ENCODE assay signal across 24 cellular contexts in genomic region chr22:26986051-26986881, GRCh38.
DNase-seq lines count a peak whose midpoint lies in the region; ATAC-seq, FAIRE-seq and TF ChIP-seq lines count a peak whose summit lies in the region.
"Had no signal": no experiment of that assay in that cellular context is flagged by ENCODE, and none has a peak within 500 bp of the region (broad histone marks: within the 10 kb centered on the region; RNA-seq: fewer than 3 reads in every experiment).

No MANE protein-coding gene starts in this region.

- no peak overlapping the region for H3K9ac ChIP-seq in astrocyte (ENCODE audit: low read length)

- H3K36me3 ChIP-seq in astrocyte (ENCODE audit: insufficient read depth, low read length), result no peaks in the 10 kb centered on the region
- H3K36me3 ChIP-seq in mesodermal cell (ENCODE audit: control insufficient read depth, insufficient read depth, low read length), result no peaks in the 10 kb centered on the region
- H3K36me3 ChIP-seq in psoas muscle (ENCODE audit: insufficient read depth in 1 of 2, low read depth in 1 of 2), result no peaks in the 10 kb centered on the region
- H3K36me3 ChIP-seq: neutrophil, spleen, transverse colon had no signal

- no peak overlapping the region for H3K4me3 ChIP-seq in astrocyte (ENCODE audit: insufficient read depth, low read depth, low read length)
- no peak overlapping the region for H3K4me3 ChIP-seq in mesodermal cell (ENCODE audit: extremely low read depth, insufficient read depth, low read length, poor library complexity, severe bottlenecking)
- no peak overlapping the region for H3K4me3 ChIP-seq in psoas muscle
- H3K4me3 ChIP-seq: GM12878, spleen, transverse colon had no signal

- H3K4me3 Mint-ChIP-seq in astrocyte (ENCODE audit: unreplicated experiment), result no peak overlapping the region
- H3K4me3 Mint-ChIP-seq: activated CD8-positive, alpha-beta memory T cell treated with anti-CD3 and anti-CD28 coated beads, Interleukin-2, amount 10 ng/mL, durations not matched to agents 7 days and 5 days; activated naive CD4-positive, alpha-beta T cell treated with anti-CD3 and anti-CD28 coated beads, Interleukin-2, amount 10 ng/mL, durations not matched to agents 7 days and 5 days had no signal

- H3K79me2 ChIP-seq in astrocyte (ENCODE audit: insufficient read depth, low read length), result no peaks in the 10 kb centered on the region

- intact Hi-C loops in psoas muscle (cut with DNase I), result no loop called here

- peak overlapping the region; percentile 55 for H3K4me2 ChIP-seq in astrocyte (ENCODE audit: low read length)

- DNase-seq in NCI-H2227 (lab: John Stamatoyannopoulos, UW; ENCODE audit: unreplicated experiment), result peak; percentile 43
- peak; percentile 73 for DNase-seq in astrocyte (ENCODE audit: low read depth)
- no peak for DNase-seq in psoas muscle
- no peak for DNase-seq in Kasumi-1 (lab: John Stamatoyannopoulos, UW)
- DNase-seq in islet precursor cell, result no peak
- DNase-seq: activated CD4-positive, CD25-positive, alpha-beta regulatory T cell; activated CD8-positive, alpha-beta memory T cell treated with anti-CD3 and anti-CD28 coated beads, Interleukin-2, amount 10 ng/mL, durations not matched to agents 7 days and 5 days; activated naive CD4-positive, alpha-beta T cell treated with anti-CD3 and anti-CD28 coated beads, Interleukin-2, amount 10 ng/mL, durations not matched to agents 7 days and 5 days; effector memory CD4-positive, alpha-beta T cell; head of caudate nucleus; NCI-H1694 treated with DMSO at 0.1 percent for 48 hours; NCI-H2171; NCI-H526; SHP77; spleen; transverse colon had no signal

- no peak for FAIRE-seq in astrocyte (lab: Jason Lieb, UNC)
- FAIRE-seq: colon, GM12878, HepG2 had no signal

- no peak overlapping the region for H2AFZ ChIP-seq in astrocyte (ENCODE audit: low read depth, low read length)

- ATAC-seq in HG02973 (IDR thresholded peaks at IDR 0.05; ENCODE audit: unreplicated experiment) (no peak), psoas muscle (no peak)
- ATAC-seq: activated CD8-positive, alpha-beta memory T cell treated with anti-CD3 and anti-CD28 coated beads, Interleukin-2, amount 10 ng/mL, durations not matched to agents 7 days and 5 days; GM12878; HepG2; Panc1 had no signal

- H3K36me3 Mint-ChIP-seq in astrocyte (ENCODE audit: low read depth, unreplicated experiment), result no peaks in the 10 kb centered on the region
- H3K36me3 Mint-ChIP-seq: activated CD8-positive, alpha-beta memory T cell treated with anti-CD3 and anti-CD28 coated beads, Interleukin-2, amount 10 ng/mL, durations not matched to agents 7 days and 5 days; activated naive CD4-positive, alpha-beta T cell treated with anti-CD3 and anti-CD28 coated beads, Interleukin-2, amount 10 ng/mL, durations not matched to agents 7 days and 5 days had no signal

- peaks cover 5% of the 10 kb centered on the region for H3K4me1 Mint-ChIP-seq in astrocyte (ENCODE audit: low read depth, unreplicated experiment)
- H3K4me1 Mint-ChIP-seq: activated CD8-positive, alpha-beta memory T cell treated with anti-CD3 and anti-CD28 coated beads, Interleukin-2, amount 10 ng/mL, durations not matched to agents 7 days and 5 days; activated naive CD4-positive, alpha-beta T cell treated with anti-CD3 and anti-CD28 coated beads, Interleukin-2, amount 10 ng/mL, durations not matched to agents 7 days and 5 days had no signal

- no peak for TF ChIP-seq CTCF in astrocyte (IDR thresholded peaks at IDR 0.05; ENCODE audit: insufficient read depth, low read depth, low read length)
- no peak for TF ChIP-seq CTCF in psoas muscle (IDR thresholded peaks at IDR 0.05)

- H3K9me3 Mint-ChIP-seq in astrocyte (ENCODE audit: unreplicated experiment), result no peaks in the 10 kb centered on the region
- H3K9me3 Mint-ChIP-seq: activated naive CD4-positive, alpha-beta T cell treated with anti-CD3 and anti-CD28 coated beads, Interleukin-2, amount 10 ng/mL, durations not matched to agents 7 days and 5 days had no signal

- H3K9me3 ChIP-seq in astrocyte (ENCODE audit: insufficient read depth, low read depth, low read length) (no peaks in the 10 kb centered on the region), mesodermal cell (ENCODE audit: control insufficient read depth, low read length) (no peaks in the 10 kb centered on the region), psoas muscle (no peaks in the 10 kb centered on the region)
- H3K9me3 ChIP-seq: neutrophil, spleen, transverse colon had no signal

- no peak overlapping the region for H3K27ac Mint-ChIP-seq in astrocyte (ENCODE audit: unreplicated experiment)
- H3K27ac Mint-ChIP-seq: activated CD8-positive, alpha-beta memory T cell treated with anti-CD3 and anti-CD28 coated beads, Interleukin-2, amount 10 ng/mL, durations not matched to agents 7 days and 5 days; activated naive CD4-positive, alpha-beta T cell treated with anti-CD3 and anti-CD28 coated beads, Interleukin-2, amount 10 ng/mL, durations not matched to agents 7 days and 5 days had no signal

- H3K27ac ChIP-seq in astrocyte (ENCODE audit: low read depth, low read length), result no peak overlapping the region
- H3K27ac ChIP-seq in mesodermal cell (ENCODE audit: low read depth, low read length, severe bottlenecking), result peak overlapping the region; percentile 26
- H3K27ac ChIP-seq in psoas muscle, result no peak overlapping the region
- H3K27ac ChIP-seq: C4-2B, neutrophil, spleen, transverse colon had no signal

- H3K4me1 ChIP-seq in astrocyte (ENCODE audit: insufficient read depth, low read length) (peaks cover 9% of the 10 kb centered on the region), mesodermal cell (ENCODE audit: control insufficient read depth, insufficient read depth, low read length, poor library complexity, severe bottlenecking) (peaks cover 10% of the 10 kb centered on the region), psoas muscle (no peaks in the 10 kb centered on the region)
- H3K4me1 ChIP-seq: spleen, transverse colon had no signal

- H3K27me3 ChIP-seq in astrocyte (ENCODE audit: insufficient read depth, low read length) (peaks cover 31% of the 10 kb centered on the region), psoas muscle (ENCODE audit: insufficient read depth in 3 of 3, low read length in 2 of 3) (peaks cover 0 to 51% (median 0%) of the 10 kb centered on the region in 3 donors)
- H3K27me3 ChIP-seq: transverse colon had no signal

- WGBS in mesodermal cell (ENCODE audit: insufficient coverage in 2 of 2), 2 experiments, result 64 to 65% methylated on average over 7 to 8 of the region's 12 CpGs
- 13 to 23% (median 16%) methylated on average over 12 of the region's 12 CpGs for WGBS in psoas muscle, 3 donors

- no peaks in the 10 kb centered on the region for H4K20me1 ChIP-seq in astrocyte (ENCODE audit: insufficient read depth, low read length)

- H3K27me3 Mint-ChIP-seq in astrocyte (ENCODE audit: low read depth, unreplicated experiment), result peaks cover 19% of the 10 kb centered on the region
- H3K27me3 Mint-ChIP-seq: activated CD8-positive, alpha-beta memory T cell treated with anti-CD3 and anti-CD28 coated beads, Interleukin-2, amount 10 ng/mL, durations not matched to agents 7 days and 5 days had no signal

Comparison
In these comparisons a context has a peak if more than half of its experiments do, and no peak if none do; other contexts are left out.
1. DNase-seq: peak in NCI-H2227 (single experiment) and astrocyte (single experiment); none in psoas muscle (0 of 2), Kasumi-1 (0 of 2) and islet precursor cell (single experiment).